ENCODE assay signal across 1 cellular context in the genomic region with DNA sequence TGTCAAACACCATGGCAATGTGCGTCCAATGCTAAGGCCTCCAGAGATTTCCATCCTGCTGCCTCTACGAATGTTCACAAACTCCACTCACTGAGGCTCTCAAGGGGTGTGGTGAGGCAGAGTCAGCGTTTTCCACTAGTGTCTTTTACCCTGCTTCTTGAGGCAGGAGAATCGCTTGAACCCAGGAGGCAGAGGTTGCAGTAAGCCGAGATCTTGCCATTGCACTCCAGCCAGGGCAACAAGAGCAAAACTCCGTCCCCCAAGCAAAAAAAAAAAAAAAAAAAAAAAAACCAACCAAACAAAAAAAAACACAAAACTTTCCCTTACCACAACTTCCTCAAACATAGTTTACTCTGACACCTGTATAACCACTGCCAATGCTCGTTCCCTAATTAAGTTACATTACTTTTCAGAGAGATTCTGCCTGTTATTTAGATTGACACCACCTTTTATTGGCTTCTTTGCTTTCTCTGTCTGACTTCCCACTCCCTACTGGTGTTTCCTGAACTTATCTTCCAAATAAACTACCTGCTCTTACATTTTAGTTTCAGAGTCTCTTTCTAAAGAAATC.
TF ChIP-seq lines count a peak whose summit lies in the region.

No MANE protein-coding gene starts in this region.

TF ChIP-seq in GM23338, 12 proteins besides CTCF, POLR2A, EP300 and RAD21 (continued from another document):
- TF ChIP-seq, protein P1, sequence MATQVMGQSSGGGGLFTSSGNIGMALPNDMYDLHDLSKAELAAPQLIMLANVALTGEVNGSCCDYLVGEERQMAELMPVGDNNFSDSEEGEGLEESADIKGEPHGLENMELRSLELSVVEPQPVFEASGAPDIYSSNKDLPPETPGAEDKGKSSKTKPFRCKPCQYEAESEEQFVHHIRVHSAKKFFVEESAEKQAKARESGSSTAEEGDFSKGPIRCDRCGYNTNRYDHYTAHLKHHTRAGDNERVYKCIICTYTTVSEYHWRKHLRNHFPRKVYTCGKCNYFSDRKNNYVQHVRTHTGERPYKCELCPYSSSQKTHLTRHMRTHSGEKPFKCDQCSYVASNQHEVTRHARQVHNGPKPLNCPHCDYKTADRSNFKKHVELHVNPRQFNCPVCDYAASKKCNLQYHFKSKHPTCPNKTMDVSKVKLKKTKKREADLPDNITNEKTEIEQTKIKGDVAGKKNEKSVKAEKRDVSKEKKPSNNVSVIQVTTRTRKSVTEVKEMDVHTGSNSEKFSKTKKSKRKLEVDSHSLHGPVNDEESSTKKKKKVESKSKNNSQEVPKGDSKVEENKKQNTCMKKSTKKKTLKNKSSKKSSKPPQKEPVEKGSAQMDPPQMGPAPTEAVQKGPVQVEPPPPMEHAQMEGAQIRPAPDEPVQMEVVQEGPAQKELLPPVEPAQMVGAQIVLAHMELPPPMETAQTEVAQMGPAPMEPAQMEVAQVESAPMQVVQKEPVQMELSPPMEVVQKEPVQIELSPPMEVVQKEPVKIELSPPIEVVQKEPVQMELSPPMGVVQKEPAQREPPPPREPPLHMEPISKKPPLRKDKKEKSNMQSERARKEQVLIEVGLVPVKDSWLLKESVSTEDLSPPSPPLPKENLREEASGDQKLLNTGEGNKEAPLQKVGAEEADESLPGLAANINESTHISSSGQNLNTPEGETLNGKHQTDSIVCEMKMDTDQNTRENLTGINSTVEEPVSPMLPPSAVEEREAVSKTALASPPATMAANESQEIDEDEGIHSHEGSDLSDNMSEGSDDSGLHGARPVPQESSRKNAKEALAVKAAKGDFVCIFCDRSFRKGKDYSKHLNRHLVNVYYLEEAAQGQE (IDR thresholded peaks at IDR 0.05; ENCODE audit: unreplicated experiment), result no peak
TF ChIP-seq in GM23338: peak in this region for 0.
